In the genomic region with DNA sequence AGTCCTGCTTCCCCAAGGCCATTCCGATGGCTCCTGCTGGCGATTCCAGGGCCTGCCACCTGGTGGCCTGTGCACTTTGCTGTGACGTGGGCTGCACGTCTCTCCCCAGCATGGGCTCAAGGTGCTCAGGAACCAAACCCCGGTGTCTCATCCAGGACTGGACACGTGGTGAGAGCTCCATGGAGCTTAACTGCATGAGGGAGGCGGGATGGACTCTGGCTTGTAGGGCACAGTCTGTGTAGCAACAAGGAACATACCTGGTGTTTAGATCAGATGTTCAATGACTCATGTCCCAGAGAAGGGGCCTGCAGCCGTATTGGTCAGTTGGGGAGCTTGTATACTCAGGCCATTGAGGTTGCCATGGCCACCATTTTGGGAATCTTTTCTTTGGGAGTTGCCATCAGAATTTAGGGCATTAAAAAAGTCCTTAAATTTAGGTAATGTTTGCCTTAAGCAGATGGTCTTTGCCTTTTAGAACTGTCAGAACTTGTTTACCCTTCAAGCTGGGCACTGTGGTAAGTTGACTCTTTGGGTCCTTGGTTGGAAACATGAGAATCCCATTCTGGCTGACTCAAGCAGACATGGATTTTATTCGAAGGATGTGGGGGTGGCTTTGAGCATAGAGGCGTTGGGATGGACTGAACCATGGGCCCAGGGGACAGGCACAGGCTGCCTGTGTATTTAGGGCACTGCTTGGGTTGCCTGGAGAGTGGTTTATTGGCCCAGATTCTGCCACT, we compare ENCODE assay signal across 1 cellular context.
TF ChIP-seq lines count a peak whose summit lies in the region.

No MANE protein-coding gene starts in this region.

TF ChIP-seq in HepG2, 621 proteins besides CTCF, POLR2A, EP300 and RAD21 (continued from another document and continues in another):
- TF ChIP-seq ZBED4 (CRISPR knock-in tag; IDR thresholded peaks at IDR 0.05; ENCODE audit: borderline replicate concordance) (peak; percentile 92; the same call in 1 of the 2 replicates), ZNF121 (CRISPR knock-in tag; IDR thresholded peaks at IDR 0.05) (peak; percentile 38; the same call in 1 of the 2 replicates), THRA (CRISPR knock-in tag; IDR thresholded peaks at IDR 0.05; ENCODE audit: borderline replicate concordance) (peak; percentile 40; the same call in 1 of the 2 replicates), TGIF2 (CRISPR knock-in tag; IDR thresholded peaks at IDR 0.05) (peak; percentile 69; the same call in 1 of the 2 replicates), ETV5 (CRISPR knock-in tag; IDR thresholded peaks at IDR 0.05; ENCODE audit: borderline replicate concordance) (peak; percentile 84), ZFP91 (CRISPR knock-in tag; IDR thresholded peaks at IDR 0.05; ENCODE audit: borderline replicate concordance) (peak; percentile 89), KDM1A (CRISPR knock-in tag; IDR thresholded peaks at IDR 0.05) (peak; percentile 84), PBX2 (CRISPR knock-in tag; IDR thresholded peaks at IDR 0.05) (no peak; the same call in 1 of the 2 replicates), NCOA1 (CRISPR knock-in tag; IDR thresholded peaks at IDR 0.05) (no peak), MXD4 (CRISPR knock-in tag; IDR thresholded peaks at IDR 0.05) (peak; percentile 94), HNF4G (IDR thresholded peaks at IDR 0.05; ENCODE audit: borderline replicate concordance, low read depth, low read length) (peak; percentile 96), HNF4G (CRISPR knock-in tag; IDR thresholded peaks at IDR 0.05; ENCODE audit: borderline replicate concordance, low read depth) (peak; percentile 97; the same call in 1 of the 2 replicates), STAT6 (CRISPR knock-in tag; IDR thresholded peaks at IDR 0.05; ENCODE audit: borderline replicate concordance) (peak; percentile 82), FOXP1 (IDR thresholded peaks at IDR 0.05) (peak; percentile 14; the same call in 1 of the 2 replicates), FOXP1 (CRISPR knock-in tag; IDR thresholded peaks at IDR 0.05) (peak; percentile 89), ZNF264 (CRISPR knock-in tag; IDR thresholded peaks at IDR 0.05) (peak; percentile 85), ZBTB42 (CRISPR knock-in tag; IDR thresholded peaks at IDR 0.05) (peak; percentile 81; the same call in 1 of the 2 replicates), NFATC3 (CRISPR knock-in tag; IDR thresholded peaks at IDR 0.05) (0 out of 2 replicates have a peak, but pooled peaks have one; percentile 78), ELF3 (CRISPR knock-in tag; IDR thresholded peaks at IDR 0.05) (peak; percentile 96), ZBTB39 (CRISPR knock-in tag; IDR thresholded peaks at IDR 0.05) (peak; percentile 79), KDM5B (CRISPR knock-in tag; IDR thresholded peaks at IDR 0.05; ENCODE audit: borderline replicate concordance) (peak; percentile 97), RFXANK (CRISPR knock-in tag; IDR thresholded peaks at IDR 0.05) (no peak), ZSCAN25 (CRISPR knock-in tag; IDR thresholded peaks at IDR 0.05) (peak; percentile 53; the same call in 1 of the 2 replicates), ISX (CRISPR knock-in tag; conservative IDR thresholded peaks at IDR 0.05) (no peak), ARID5B (CRISPR knock-in tag; IDR thresholded peaks at IDR 0.05) (peak; percentile 91), ATF2 (CRISPR knock-in tag; IDR thresholded peaks at IDR 0.05) (peak; percentile 79), FOXC1 (CRISPR knock-in tag; IDR thresholded peaks at IDR 0.05; ENCODE audit: borderline replicate concordance) (peak; percentile 81; the same call in 1 of the 2 replicates), TEAD3 (CRISPR knock-in tag; optimal IDR thresholded peaks at IDR 0.05; ENCODE audit: borderline replicate concordance) (peak; percentile 93), SRSF9 (IDR thresholded peaks at IDR 0.05; ENCODE audit: borderline replicate concordance, insufficient read depth, low read depth, low read length, poor library complexity, severe bottlenecking) (no peak), REL (CRISPR knock-in tag; conservative IDR thresholded peaks at IDR 0.05) (no peak), FOXK2 (IDR thresholded peaks at IDR 0.05) (peak; percentile 95), ATF7-NPFF (CRISPR knock-in tag; IDR thresholded peaks at IDR 0.05; ENCODE audit: low read depth) (peak; percentile 41; the same call in 1 of the 2 replicates)
- TF ChIP-seq, protein P1, sequence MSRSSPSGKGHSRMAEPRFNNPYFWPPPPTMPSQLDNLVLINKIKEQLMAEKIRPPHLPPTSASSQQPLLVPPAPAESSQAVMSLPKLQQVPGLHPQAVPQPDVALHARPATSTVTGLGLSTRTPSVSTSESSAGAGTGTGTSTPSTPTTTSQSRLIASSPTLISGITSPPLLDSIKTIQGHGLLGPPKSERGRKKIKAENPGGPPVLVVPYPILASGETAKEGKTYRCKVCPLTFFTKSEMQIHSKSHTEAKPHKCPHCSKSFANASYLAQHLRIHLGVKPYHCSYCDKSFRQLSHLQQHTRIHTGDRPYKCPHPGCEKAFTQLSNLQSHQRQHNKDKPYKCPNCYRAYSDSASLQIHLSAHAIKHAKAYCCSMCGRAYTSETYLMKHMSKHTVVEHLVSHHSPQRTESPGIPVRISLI (CRISPR knock-in tag; IDR thresholded peaks at IDR 0.05; ENCODE audit: borderline replicate concordance): peak; percentile 16; the same call in 1 of the 2 replicates
